ENCODE assay signal across 17 cellular contexts in genomic region chr13:79070343-79070974, GRCh38.
DNase-seq lines count a peak whose midpoint lies in the region; ATAC-seq and TF ChIP-seq lines count a peak whose summit lies in the region.
"Had no signal": no experiment of that assay in that cellular context is flagged by ENCODE, and none has a peak within 500 bp of the region (broad histone marks: within the 10 kb centered on the region; RNA-seq: fewer than 3 reads in every experiment).

No MANE protein-coding gene starts in this region.

- H3K79me2 ChIP-seq in Loucy (ENCODE audit: insufficient read depth, low read length): no peaks in the 10 kb centered on the region

- no peak for DNase-seq in mucosa of descending colon
- DNase-seq in ureter (ENCODE audit: low spot score): no peak
- DNase-seq: CD4-positive, alpha-beta memory T cell; NCI-H1092 treated with DMSO at 0.1 percent for 48 hours; NCI-H446; Right ventricle myocardium superior; stimulated activated CD4-positive, alpha-beta T cell treated with anti-CD3 and anti-CD28 coated beads, Interleukin-15, amount 100 ng/mL, for 24 hours; tibial artery had no signal

- H3F3A ChIP-seq in Loucy (ENCODE audit: low read depth): no peaks in the 10 kb centered on the region

- H3K9me3 ChIP-seq in Loucy (ENCODE audit: insufficient read depth, low read depth, low read length): no peaks in the 10 kb centered on the region
- H3K9me3 ChIP-seq in mucosa of descending colon: no peaks in the 10 kb centered on the region
- H3K9me3 ChIP-seq: gastroesophageal sphincter, tibial artery had no signal

- peaks cover 3% of the 10 kb centered on the region for H3K9me3 Mint-ChIP-seq in stimulated activated memory B cell treated with anti-CD40 and anti-IgM and Interleukin-4, amounts not matched to agents 10 μg/mL and 1 μg/mL and 100 μg/mL, for 72 hours

- H3K4me2 ChIP-seq in Loucy (ENCODE audit: low read depth, low read length, poor library complexity, severe bottlenecking): no peak overlapping the region

- ATAC-seq in GM18909 (IDR thresholded peaks at IDR 0.05; ENCODE audit: poor library complexity, unreplicated experiment): peak; percentile 64
- ATAC-seq in HG02642 (IDR thresholded peaks at IDR 0.05; ENCODE audit: poor library complexity, unreplicated experiment): peak; percentile 64
- ATAC-seq in stimulated activated memory B cell treated with anti-CD40 and anti-IgM and Interleukin-4, amounts not matched to agents 10 μg/mL and 1 μg/mL and 100 μg/mL, for 72 hours: no peak
- no peak for ATAC-seq in GM18520 (IDR thresholded peaks at IDR 0.05; ENCODE audit: unreplicated experiment)
- ATAC-seq in mucosa of descending colon: no peak
- ATAC-seq: activated naive CD4-positive, alpha-beta T cell treated with anti-CD3 and anti-CD28 coated beads, Interleukin-2, amount 50 U/mL, for 72 hours; gastroesophageal sphincter had no signal

- no peak for TF ChIP-seq CTCF in Loucy (conservative IDR thresholded peaks at IDR 0.05; ENCODE audit: low read length)
- TF ChIP-seq CTCF in mucosa of descending colon (IDR thresholded peaks at IDR 0.05): no peak

- no peak overlapping the region for H3K9ac ChIP-seq in Loucy (ENCODE audit: low read depth, low read length, poor library complexity, severe bottlenecking)

- H3K4me1 Mint-ChIP-seq in stimulated activated memory B cell treated with anti-CD40 and anti-IgM and Interleukin-4, amounts not matched to agents 10 μg/mL and 1 μg/mL and 100 μg/mL, for 72 hours: peaks cover 18% of the 10 kb centered on the region
- H3K4me1 Mint-ChIP-seq: CD4-positive, alpha-beta memory T cell; central memory CD8-positive, alpha-beta T cell had no signal

- no peaks in the 10 kb centered on the region for H3K36me3 Mint-ChIP-seq in stimulated activated memory B cell treated with anti-CD40 and anti-IgM and Interleukin-4, amounts not matched to agents 10 μg/mL and 1 μg/mL and 100 μg/mL, for 72 hours
- H3K36me3 Mint-ChIP-seq: activated naive CD4-positive, alpha-beta T cell treated with anti-CD3 and anti-CD28 coated beads, Interleukin-2, amount 50 U/mL, for 72 hours; CD4-positive, alpha-beta memory T cell had no signal

- H3K27me3 Mint-ChIP-seq in stimulated activated memory B cell treated with anti-CD40 and anti-IgM and Interleukin-4, amounts not matched to agents 10 μg/mL and 1 μg/mL and 100 μg/mL, for 72 hours: no peaks in the 10 kb centered on the region
- H3K27me3 Mint-ChIP-seq: progenitor cell of endocrine pancreas had no signal

- no peaks in the 10 kb centered on the region for H3K36me3 ChIP-seq in Loucy (ENCODE audit: insufficient read depth, low read length)
- H3K36me3 ChIP-seq in mucosa of descending colon (ENCODE audit: low read depth): no peaks in the 10 kb centered on the region
- H3K36me3 ChIP-seq: gastroesophageal sphincter, tibial artery had no signal

- peak overlapping the region; percentile 2 for H3K27ac Mint-ChIP-seq in stimulated activated memory B cell treated with anti-CD40 and anti-IgM and Interleukin-4, amounts not matched to agents 10 μg/mL and 1 μg/mL and 100 μg/mL, for 72 hours
- H3K27ac Mint-ChIP-seq: activated naive CD4-positive, alpha-beta T cell treated with anti-CD3 and anti-CD28 coated beads, Interleukin-2, amount 50 U/mL, for 72 hours; CD4-positive, alpha-beta memory T cell; progenitor cell of endocrine pancreas had no signal

- H3K4me3 Mint-ChIP-seq in stimulated activated memory B cell treated with anti-CD40 and anti-IgM and Interleukin-4, amounts not matched to agents 10 μg/mL and 1 μg/mL and 100 μg/mL, for 72 hours: no peak overlapping the region
- H3K4me3 Mint-ChIP-seq: CD4-positive, alpha-beta memory T cell; central memory CD8-positive, alpha-beta T cell had no signal

- peaks cover 23% of the 10 kb centered on the region for H3K4me1 ChIP-seq in Loucy (ENCODE audit: insufficient read depth, low read length, poor library complexity, severe bottlenecking)
- H3K4me1 ChIP-seq in mucosa of descending colon (ENCODE audit: low read depth): no peaks in the 10 kb centered on the region
- H3K4me1 ChIP-seq: gastroesophageal sphincter, tibial artery had no signal

- no peak overlapping the region for H3K4me3 ChIP-seq in Loucy (ENCODE audit: low read length, poor library complexity, severe bottlenecking)
- no peak overlapping the region for H3K4me3 ChIP-seq in mucosa of descending colon
- H3K4me3 ChIP-seq: gastroesophageal sphincter, tibial artery had no signal

- no peaks in the 10 kb centered on the region for H4K20me1 ChIP-seq in Loucy (ENCODE audit: insufficient read depth, low read length, poor library complexity, severe bottlenecking)

- intact Hi-C loops in mucosa of descending colon (cut with DNase I, micrococcal nuclease): no loop called here

- H3K9me2 ChIP-seq in Loucy (replicated peaks; ENCODE audit: low read depth, low read length): no peaks in the 10 kb centered on the region

- H2AFZ ChIP-seq in Loucy (ENCODE audit: low read length): peak overlapping the region; percentile 13; the same call in 1 of the 2 replicates

- H3K27me3 ChIP-seq in Loucy (ENCODE audit: insufficient read depth, low read length, poor library complexity, severe bottlenecking): no peaks in the 10 kb centered on the region
- H3K27me3 ChIP-seq: gastroesophageal sphincter, tibial artery had no signal

Comparison
In these comparisons a context has a peak if more than half of its experiments do, and no peak if none do; other contexts are left out.
1. ATAC-seq: peak in GM18909 (single experiment) and HG02642 (single experiment); none in stimulated activated memory B cell treated with anti-CD40 and anti-IgM and Interleukin-4, amounts not matched to agents 10 μg/mL and 1 μg/mL and 100 μg/mL, for 72 hours (single experiment), GM18520 (single experiment) and mucosa of descending colon (single experiment).